In the genomic region with DNA sequence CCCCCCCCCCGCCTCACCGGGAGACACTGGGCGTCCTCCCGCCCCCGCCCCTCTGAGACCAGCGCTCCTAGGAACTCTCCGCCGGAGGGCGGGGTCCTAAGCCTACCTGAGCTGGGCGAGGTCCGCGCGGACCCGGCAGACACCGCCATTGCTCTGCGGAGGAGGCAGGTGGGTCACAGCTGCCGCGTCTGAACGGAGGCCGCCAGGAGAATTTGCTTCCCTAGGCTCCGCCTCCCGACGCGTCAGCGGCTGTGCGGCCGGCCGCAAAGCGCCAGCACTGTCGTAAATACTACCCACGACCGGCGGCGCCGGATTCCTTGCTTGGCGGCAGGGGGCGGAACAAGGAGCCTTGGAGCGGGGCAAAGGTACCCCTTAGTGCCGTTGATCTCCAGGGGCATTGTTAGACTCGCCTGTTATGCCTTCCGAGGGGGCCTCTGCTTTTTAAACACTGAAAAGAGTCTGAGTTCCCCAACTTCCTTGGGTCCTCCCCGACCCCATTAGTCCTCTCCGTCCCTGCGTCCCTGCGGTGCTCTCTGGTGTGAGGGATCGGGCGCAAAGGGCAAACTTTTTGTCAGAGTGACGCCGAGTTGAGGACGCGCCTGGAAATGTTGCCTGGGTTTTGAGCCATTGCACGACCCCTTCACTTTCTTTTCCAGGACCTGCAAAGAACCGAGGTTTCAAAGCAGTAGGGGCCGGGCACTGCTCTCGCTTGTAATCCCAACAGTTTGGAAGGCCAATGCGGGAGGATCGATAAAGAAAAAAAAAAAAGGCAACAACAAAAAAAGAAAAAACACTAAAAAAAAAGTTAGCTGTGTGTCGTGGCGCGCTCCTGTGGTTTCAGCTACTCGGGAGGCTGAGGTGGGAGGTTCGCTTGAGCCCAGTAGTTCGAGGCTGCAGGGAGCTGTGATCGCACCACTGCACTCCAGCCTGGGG, we compare ENCODE assay signal across 8 cellular contexts. TPM values are rescaled to one million over a fixed set of nuclear protein-coding genes. Genes with fewer than 3 reads are reported as not detected.
DNase-seq lines count a peak whose midpoint lies in the region; ATAC-seq and TF ChIP-seq lines count a peak whose summit lies in the region.

Gene GGCX (minus strand): TSS at position 214 of the 933 bp plus-strand sequence. CDS start 65 bp downstream, at position 149.

- ATAC-seq in HG03432 (IDR thresholded peaks at IDR 0.05; ENCODE audit: unreplicated experiment): peak; percentile 94

- DNase-seq in AML-193 (lab: John Stamatoyannopoulos, UW): peak; percentile 89 to 95
- peak; percentile 95 for DNase-seq in NCI-H510A treated with DMSO at 0.1 percent for 48 hours (lab: John Stamatoyannopoulos, UW)
- peak; percentile 92 for DNase-seq in activated CD4-positive, alpha-beta T cell treated with anti-CD3 and anti-CD28 coated beads for 1 hour
- peak; percentile 93 for DNase-seq in cerebellum (ENCODE audit: low spot score)
- peak; percentile 88 for DNase-seq in kidney glomerular epithelial cell (lab: John Stamatoyannopoulos, UW)
- peak; percentile 92 to 96 for DNase-seq in stimulated activated CD4-positive, alpha-beta T cell treated with anti-CD3 and anti-CD28 coated beads, Interleukin-15, amount 100 ng/mL, for 48 hours (ENCODE audit: low read depth in 2 of 2)

- TF ChIP-seq POLR2A in GM19193 (IDR thresholded peaks at IDR 0.05; ENCODE audit: extremely low read depth, insufficient read depth, insufficient read length): peak; percentile 92

RNA-seq across cellular contexts. Expression of gene GGCX, which starts in this region (rescaled TPM):
- 34.1 TPM for total RNA-seq in cerebellum

Comparison
In these comparisons a context has a peak if more than half of its experiments do, and no peak if none do; other contexts are left out.
1. Peak in every context shown above with its lines: DNase-seq and ATAC-seq.